ENCODE assay signal across 12 cellular contexts in the genomic region with DNA sequence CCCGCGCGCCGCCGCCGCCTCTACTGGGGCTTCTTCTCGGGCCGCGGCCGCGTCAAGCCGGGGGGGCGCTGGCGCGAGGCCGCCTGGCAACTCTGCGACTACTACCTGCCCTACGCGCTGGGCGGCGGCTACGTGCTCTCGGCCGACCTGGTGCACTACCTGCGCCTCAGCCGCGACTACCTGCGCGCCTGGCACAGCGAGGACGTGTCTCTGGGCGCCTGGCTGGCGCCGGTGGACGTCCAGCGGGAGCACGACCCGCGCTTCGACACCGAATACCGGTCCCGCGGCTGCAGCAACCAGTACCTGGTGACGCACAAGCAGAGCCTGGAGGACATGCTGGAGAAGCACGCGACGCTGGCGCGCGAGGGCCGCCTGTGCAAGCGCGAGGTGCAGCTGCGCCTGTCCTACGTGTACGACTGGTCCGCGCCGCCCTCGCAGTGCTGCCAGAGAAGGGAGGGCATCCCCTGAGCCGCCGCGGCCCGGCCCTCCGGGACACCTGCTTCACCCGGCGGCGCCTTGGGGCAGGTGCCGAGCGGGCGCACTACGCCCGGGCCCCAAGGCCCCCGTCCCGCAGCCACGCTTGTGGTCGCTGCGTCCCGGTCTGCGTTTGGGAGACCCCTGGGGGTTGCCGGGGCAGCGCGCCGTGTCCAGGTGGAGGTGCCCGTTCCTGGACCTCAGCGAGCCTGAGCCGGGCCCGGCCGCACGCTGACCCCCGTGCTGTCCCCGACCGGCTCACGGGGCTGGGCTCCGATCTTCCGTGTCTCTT. TPM values are rescaled to one million over a fixed set of nuclear protein-coding genes. Genes with fewer than 3 reads are reported as not detected.
DNase-seq lines count a peak whose midpoint lies in the region; ATAC-seq, FAIRE-seq and TF ChIP-seq lines count a peak whose summit lies in the region.
"Had no signal": no experiment of that assay in that cellular context is flagged by ENCODE, and none has a peak within 500 bp of the region (broad histone marks: within the 10 kb centered on the region; RNA-seq: fewer than 3 reads in every experiment).

No MANE protein-coding gene starts in this region.

- H3K27me3 Mint-ChIP-seq in activated CD4-positive, alpha-beta T cell treated with anti-CD3 and anti-CD28 coated beads, Interleukin-2, amount 10 ng/mL, durations not matched to agents 7 days and 5 days = no peaks in the 10 kb centered on the region
- H3K27me3 Mint-ChIP-seq in activated CD4-positive, alpha-beta memory T cell treated with anti-CD3 and anti-CD28 coated beads, Interleukin-2, amount 10 ng/mL, durations not matched to agents 7 days and 5 days = no peaks in the 10 kb centered on the region

- no peak for TF ChIP-seq POLR2A in right lobe of liver (IDR thresholded peaks at IDR 0.05)

- H3K27ac Mint-ChIP-seq in activated CD4-positive, alpha-beta T cell treated with anti-CD3 and anti-CD28 coated beads, Interleukin-2, amount 10 ng/mL, durations not matched to agents 7 days and 5 days = peak overlapping the region; percentile 82
- H3K27ac Mint-ChIP-seq in activated CD4-positive, alpha-beta memory T cell treated with anti-CD3 and anti-CD28 coated beads, Interleukin-2, amount 10 ng/mL, durations not matched to agents 7 days and 5 days = peak overlapping the region; percentile 71

- POLR2A ChIA-PET in activated CD4-positive, alpha-beta T cell treated with anti-CD3 and anti-CD28 coated beads, Interleukin-2, amount 10 ng/mL, durations not matched to agents 7 days and 5 days (lab: Charles Lee) = no interaction called here
- POLR2A ChIA-PET in activated CD4-positive, alpha-beta memory T cell treated with anti-CD3 and anti-CD28 coated beads, Interleukin-2, amount 10 ng/mL, durations not matched to agents 7 days and 5 days (lab: Charles Lee) = interaction anchor here (2.8 to 3.2 kb wide), 2 partner anchors 14 to 41 kb away, joined by 16 to 19 read pairs; a partner anchor contains a TSS

- no peak for FAIRE-seq in frontal cortex (lab: Jason Lieb, UNC)

- H3K4me1 Mint-ChIP-seq in activated CD4-positive, alpha-beta T cell treated with anti-CD3 and anti-CD28 coated beads, Interleukin-2, amount 10 ng/mL, durations not matched to agents 7 days and 5 days = peaks cover 31% of the 10 kb centered on the region
- peaks cover 37% of the 10 kb centered on the region for H3K4me1 Mint-ChIP-seq in activated CD4-positive, alpha-beta memory T cell treated with anti-CD3 and anti-CD28 coated beads, Interleukin-2, amount 10 ng/mL, durations not matched to agents 7 days and 5 days

- H3K4me3 Mint-ChIP-seq in activated CD4-positive, alpha-beta T cell treated with anti-CD3 and anti-CD28 coated beads, Interleukin-2, amount 10 ng/mL, durations not matched to agents 7 days and 5 days = peak overlapping the region; percentile 66
- H3K4me3 Mint-ChIP-seq in activated CD4-positive, alpha-beta memory T cell treated with anti-CD3 and anti-CD28 coated beads, Interleukin-2, amount 10 ng/mL, durations not matched to agents 7 days and 5 days = peak overlapping the region; percentile 71

- H3K4me1 ChIP-seq in right lobe of liver (peaks cover 0 to 37% (median 7%) of the 10 kb centered on the region in 4 donors), subcutaneous abdominal adipose tissue (ENCODE audit: control insufficient read depth in 5 of 5, insufficient read depth in 5 of 5, low read length in 5 of 5) (peaks cover 9 to 41% (median 35%) of the 10 kb centered on the region in 5 donors)

- no CpG with 5 or more reads among the region's 97 CpGs for WGBS in right lobe of liver (ENCODE audit: insufficient coverage, low coverage, low lambda C conversion rate, missing lambda C conversion rate)

- peaks cover 19% of the 10 kb centered on the region for H3K36me3 Mint-ChIP-seq in activated CD4-positive, alpha-beta T cell treated with anti-CD3 and anti-CD28 coated beads, Interleukin-2, amount 10 ng/mL, durations not matched to agents 7 days and 5 days (ENCODE audit: low read depth)
- H3K36me3 Mint-ChIP-seq in activated CD4-positive, alpha-beta memory T cell treated with anti-CD3 and anti-CD28 coated beads, Interleukin-2, amount 10 ng/mL, durations not matched to agents 7 days and 5 days (ENCODE audit: low read depth) = peaks cover 43% of the 10 kb centered on the region

- no peak for DNase-seq in activated CD4-positive, alpha-beta T cell treated with anti-CD3 and anti-CD28 coated beads, Interleukin-2, amount 10 ng/mL, durations not matched to agents 7 days and 5 days
- no peak for DNase-seq in activated CD4-positive, alpha-beta T cell treated with anti-CD3 and anti-CD28 coated beads for 48 hours
- DNase-seq in activated CD4-positive, alpha-beta memory T cell treated with anti-CD3 and anti-CD28 coated beads, Interleukin-2, amount 10 ng/mL, durations not matched to agents 7 days and 5 days = no peak
- DNase-seq in right lobe of liver (no peak), frontal cortex (ENCODE audit: low spot score in 2 of 2) (no peak)
- DNase-seq: AML-193, SJCRH30 had no signal

- H3K4me3 ChIP-seq in right lobe of liver (peak overlapping the region in 2 of 3 donors; percentile 4 to 46), subcutaneous abdominal adipose tissue (ENCODE audit: low read depth in 1 of 5, low read length in 5 of 5) (peak overlapping the region in 4 of 5 donors; percentile 52 to 63 (median 58))
- H3K4me3 ChIP-seq: SJCRH30 had no signal

- H3K9me3 Mint-ChIP-seq in activated CD4-positive, alpha-beta T cell treated with anti-CD3 and anti-CD28 coated beads, Interleukin-2, amount 10 ng/mL, durations not matched to agents 7 days and 5 days = no peaks in the 10 kb centered on the region
- H3K9me3 Mint-ChIP-seq in activated CD4-positive, alpha-beta memory T cell treated with anti-CD3 and anti-CD28 coated beads, Interleukin-2, amount 10 ng/mL, durations not matched to agents 7 days and 5 days = peaks cover 3% of the 10 kb centered on the region

- H3K9ac ChIP-seq in subcutaneous abdominal adipose tissue (ENCODE audit: low read length in 5 of 5) = no peak overlapping the region

- H3K27me3 ChIP-seq in right lobe of liver (no peaks in the 10 kb centered on the region), subcutaneous abdominal adipose tissue (ENCODE audit: control insufficient read depth in 5 of 5, insufficient read depth in 4 of 5, low read length in 5 of 5) (peaks cover 8 to 16% (median 11%) of the 10 kb centered on the region in 5 donors)

- H3K9me3 ChIP-seq in right lobe of liver (no peaks in the 10 kb centered on the region), subcutaneous abdominal adipose tissue (ENCODE audit: control insufficient read depth in 5 of 5, low read length in 5 of 5) (peaks cover 0 to 4% (median 0%) of the 10 kb centered on the region in 5 donors)
- H3K9me3 ChIP-seq: SJCRH30 had no signal

- CTCF ChIA-PET in activated CD4-positive, alpha-beta T cell treated with anti-CD3 and anti-CD28 coated beads, Interleukin-2, amount 10 ng/mL, durations not matched to agents 7 days and 5 days (lab: Charles Lee) = no interaction called here
- CTCF ChIA-PET in activated CD4-positive, alpha-beta memory T cell treated with anti-CD3 and anti-CD28 coated beads, Interleukin-2, amount 10 ng/mL, durations not matched to agents 7 days and 5 days (lab: Charles Lee) = interaction anchor here (3.7 kb wide), 1 partner anchor 111 kb away, joined by 47 read pairs; no protein-coding TSS in a partner anchor

- H3K36me3 ChIP-seq in right lobe of liver (peaks cover 0 to 11% (median 3%) of the 10 kb centered on the region in 4 donors), subcutaneous abdominal adipose tissue (ENCODE audit: control insufficient read depth in 5 of 5, insufficient read depth in 5 of 5, low read length in 5 of 5) (peaks cover 0 to 28% (median 16%) of the 10 kb centered on the region in 5 donors)

- H3K27ac ChIP-seq in right lobe of liver (no peak overlapping the region), subcutaneous abdominal adipose tissue (ENCODE audit: low read depth, low read length) (no peak overlapping the region)
- H3K27ac ChIP-seq: SJCRH30 had no signal

- intact Hi-C loops in right lobe of liver (cut with DNase I) = no loop called here

- no peak for ATAC-seq in right lobe of liver
- ATAC-seq in HG03378 (IDR thresholded peaks at IDR 0.05; ENCODE audit: unreplicated experiment) = no peak
- ATAC-seq in HG02840 (IDR thresholded peaks at IDR 0.05; ENCODE audit: low FRiP score, unreplicated experiment) = no peak

- no peak for TF ChIP-seq CTCF in right lobe of liver (IDR thresholded peaks at IDR 0.05)

RNA-seq across cellular contexts. Expression of a gene that starts 0.9 kb away (rescaled TPM):
- 10 to 100 TPM; 15.8 to 19.2 TPM for total RNA-seq in activated CD4-positive, alpha-beta T cell treated with anti-CD3 and anti-CD28 coated beads, Interleukin-2, amount 10 ng/mL, durations not matched to agents 7 days and 5 days
- total RNA-seq in activated CD4-positive, alpha-beta memory T cell treated with anti-CD3 and anti-CD28 coated beads, Interleukin-2, amount 10 ng/mL, durations not matched to agents 7 days and 5 days = 10 to 100 TPM; 13.3 to 14.4 TPM
- total RNA-seq in right lobe of liver (10 to 100 TPM in 2 of 6 experiments, 1 to 10 TPM in 4; 6.3 to 14.3 (median 7.8) TPM), frontal cortex (24.1 TPM)

RNA-seq across cellular contexts. Expression of a gene that starts 1.2 kb away (rescaled TPM):
- 10 to 100 TPM; 81.7 to 91.4 TPM for total RNA-seq in activated CD4-positive, alpha-beta T cell treated with anti-CD3 and anti-CD28 coated beads, Interleukin-2, amount 10 ng/mL, durations not matched to agents 7 days and 5 days
- 100 to 1,000 TPM; 181 TPM for total RNA-seq in activated CD4-positive, alpha-beta memory T cell treated with anti-CD3 and anti-CD28 coated beads, Interleukin-2, amount 10 ng/mL, durations not matched to agents 7 days and 5 days
- total RNA-seq in right lobe of liver (100 to 1,000 TPM; 112 to 148 (median 142) TPM), frontal cortex (22.8 TPM)

RNA-seq across cellular contexts. Expression of a gene that starts 13.5 kb away (rescaled TPM):
- 1 to 10 TPM; 1.2 to 1.4 TPM for total RNA-seq in activated CD4-positive, alpha-beta T cell treated with anti-CD3 and anti-CD28 coated beads, Interleukin-2, amount 10 ng/mL, durations not matched to agents 7 days and 5 days
- 1 to 10 TPM; 2.0 to 4.2 TPM for total RNA-seq in activated CD4-positive, alpha-beta memory T cell treated with anti-CD3 and anti-CD28 coated beads, Interleukin-2, amount 10 ng/mL, durations not matched to agents 7 days and 5 days
- total RNA-seq in right lobe of liver (1 to 10 TPM in 4 of 6 experiments, under 1 TPM in 1, not detected in 1; 0.40 to 4.0 (median 1.1) TPM), frontal cortex (not detected)
- total RNA-seq: liver, SJCRH30 had no signal

RNA-seq across cellular contexts. Expression of a gene that starts 19.0 kb away (rescaled TPM):
- total RNA-seq in activated CD4-positive, alpha-beta T cell treated with anti-CD3 and anti-CD28 coated beads, Interleukin-2, amount 10 ng/mL, durations not matched to agents 7 days and 5 days = 10 to 100 TPM; 44.1 to 52.8 TPM
- 100 to 1,000 TPM; 237 to 243 TPM for total RNA-seq in activated CD4-positive, alpha-beta memory T cell treated with anti-CD3 and anti-CD28 coated beads, Interleukin-2, amount 10 ng/mL, durations not matched to agents 7 days and 5 days
- under 1 TPM in 4 of 6 experiments, not detected in 2; 0.20 to 0.99 (median 0.28) TPM for total RNA-seq in right lobe of liver
- total RNA-seq in frontal cortex = not detected

RNA-seq across cellular contexts. Expression of a gene that starts 26.6 kb away (rescaled TPM):
- total RNA-seq in activated CD4-positive, alpha-beta T cell treated with anti-CD3 and anti-CD28 coated beads, Interleukin-2, amount 10 ng/mL, durations not matched to agents 7 days and 5 days = 10 to 100 TPM; 26.0 to 33.9 TPM
- total RNA-seq in activated CD4-positive, alpha-beta memory T cell treated with anti-CD3 and anti-CD28 coated beads, Interleukin-2, amount 10 ng/mL, durations not matched to agents 7 days and 5 days = 100 to 1,000 TPM; 115 to 116 TPM
- total RNA-seq in right lobe of liver = under 1 TPM in 2 of 6 experiments, not detected in 4; 0.24 to 0.27 TPM
- not detected for total RNA-seq in frontal cortex
- total RNA-seq: HT1080 had no signal
